ENCODE assay signal across 14 cellular contexts in the genomic region with DNA sequence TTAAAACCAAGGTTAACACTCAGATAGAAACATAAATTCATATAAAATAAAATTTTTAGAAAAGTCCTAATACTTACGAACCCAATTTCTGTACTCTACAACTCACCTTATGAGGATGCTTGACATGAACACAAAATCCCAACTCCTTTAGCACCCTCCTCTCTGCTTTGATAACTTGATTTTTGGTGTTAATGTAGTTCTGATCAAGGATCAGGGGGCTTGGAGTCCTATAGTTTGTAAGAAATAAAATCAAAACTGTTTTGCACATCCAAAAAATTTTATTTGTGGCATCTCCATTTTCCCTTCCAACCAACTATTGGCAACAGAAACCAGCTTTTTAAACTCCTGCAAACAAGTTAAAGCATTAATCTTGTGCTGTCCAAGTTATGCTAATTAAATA.
"Had no signal": no experiment of that assay in that cellular context is flagged by ENCODE, and none has a peak within 500 bp of the region (broad histone marks: within the 10 kb centered on the region; RNA-seq: fewer than 3 reads in every experiment).

No MANE protein-coding gene starts in this region.

- H3K4me3 ChIP-seq: hepatocyte, neural progenitor cell, tibial artery, vagina had no signal

- H3K4me3 Mint-ChIP-seq: dendritic cell treated with granulocyte-macrophage colony-stimulating factor and Interleukin-4, amounts not matched to agents 40 ng/mL and 50 ng/mL, for 4 days; endodermal cell; neural progenitor cell had no signal

- H3K9me3 Mint-ChIP-seq: dendritic cell treated with granulocyte-macrophage colony-stimulating factor and Interleukin-4, amounts not matched to agents 40 ng/mL and 50 ng/mL, for 4 days; endodermal cell; neural progenitor cell had no signal

- H3K27me3 ChIP-seq: hepatocyte, neural progenitor cell, tibial artery, vagina had no signal

- H3K4me2 ChIP-seq: hepatocyte, neural progenitor cell had no signal

- H3K9ac ChIP-seq: neural progenitor cell, parathyroid adenoma had no signal

- H3K27me3 Mint-ChIP-seq: dendritic cell treated with granulocyte-macrophage colony-stimulating factor and Interleukin-4, amounts not matched to agents 40 ng/mL and 50 ng/mL, for 4 days had no signal

- H2AFZ ChIP-seq: hepatocyte, neural progenitor cell, parathyroid adenoma had no signal

- DNase-seq: activated T-cell treated with anti-CD3 and anti-CD28 coated beads for 4 hours; anterior cingulate cortex; cerebellar nuclear complex; endodermal cell; erythroblast; retina; stimulated activated CD4-positive, alpha-beta T cell treated with anti-CD3 and anti-CD28 coated beads, Interleukin-4, amount 100 ng/mL, for 4 hours; T1000; tibial artery had no signal

- H3K9me3 ChIP-seq: tibial artery, vagina had no signal

- H3K27ac ChIP-seq: hepatocyte, neural progenitor cell, parathyroid adenoma, vagina had no signal

- H3K27ac Mint-ChIP-seq: dendritic cell treated with granulocyte-macrophage colony-stimulating factor and Interleukin-4, amounts not matched to agents 40 ng/mL and 50 ng/mL, for 4 days; endodermal cell; neural progenitor cell had no signal
